ENCODE assay signal across 8 cellular contexts in the genomic region with DNA sequence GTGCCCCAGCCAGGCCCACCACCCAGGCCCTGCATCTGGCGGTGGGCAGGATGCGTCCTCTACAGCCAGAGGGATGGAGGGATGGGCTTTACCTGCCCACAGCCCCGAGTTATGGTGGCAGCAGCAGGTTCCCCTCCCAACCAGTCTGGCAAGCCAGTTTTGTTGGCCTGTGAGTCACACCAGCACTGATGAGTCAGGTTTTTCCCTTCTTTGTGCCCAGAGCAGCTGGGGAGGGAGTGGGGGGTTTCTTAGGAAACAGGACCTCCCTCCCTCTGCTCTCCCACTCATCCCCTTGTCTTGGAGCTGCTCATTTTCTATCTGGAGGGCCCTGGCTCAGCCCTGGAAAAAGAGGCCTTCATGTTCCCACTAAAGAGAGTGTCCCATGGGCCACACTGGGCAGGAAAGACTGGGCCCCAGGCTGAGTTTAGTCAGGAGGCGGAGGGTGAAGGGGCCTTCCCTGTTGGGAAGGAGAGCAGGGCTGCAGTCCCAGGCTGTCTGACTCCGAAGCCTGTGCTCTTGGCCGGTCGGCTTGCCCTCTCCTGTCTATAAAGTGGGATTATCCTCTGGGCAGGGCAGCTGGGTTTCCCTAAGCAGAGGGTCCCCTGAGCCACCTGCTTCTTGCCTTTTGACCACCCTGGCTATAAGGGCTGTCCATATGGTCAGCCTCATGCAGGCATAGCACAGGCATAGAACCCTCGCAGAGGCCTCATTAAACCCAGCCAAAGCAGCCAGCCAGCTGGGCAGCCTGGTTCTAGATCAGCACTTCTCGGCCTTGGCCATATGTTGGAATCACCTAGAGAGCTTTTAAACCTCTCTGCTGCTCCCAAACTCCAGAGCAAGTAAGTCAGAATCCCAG. TPM values are rescaled to one million over a fixed set of nuclear protein-coding genes. Genes with fewer than 3 reads are reported as not detected.
DNase-seq lines count a peak whose midpoint lies in the region; ATAC-seq and TF ChIP-seq lines count a peak whose summit lies in the region.

No MANE protein-coding gene starts in this region.

- H3K9me3 Mint-ChIP-seq in activated CD8-positive, alpha-beta T cell treated with anti-CD3 and anti-CD28 coated beads for 36 hours = no peaks in the 10 kb centered on the region
- H3K9me3 Mint-ChIP-seq in nephron = no peaks in the 10 kb centered on the region

- peak overlapping the region; percentile 96 for H3K27ac ChIP-seq in temporal lobe (ENCODE audit: low read depth, low read length)

- CTCF ChIA-PET in activated CD8-positive, alpha-beta T cell treated with anti-CD3 and anti-CD28 coated beads for 36 hours (lab: Charles Lee) = interaction anchor here (0.9 to 2.0 kb wide), 2 partner anchors 8 to 12 kb away, joined by 3 to 5 read pairs; no protein-coding TSS in a partner anchor

- ATAC-seq in activated CD8-positive, alpha-beta T cell treated with anti-CD3 and anti-CD28 coated beads for 36 hours = peak; percentile 63
- ATAC-seq in GM19328 (IDR thresholded peaks at IDR 0.05; ENCODE audit: unreplicated experiment) (no peak), HG03139 (IDR thresholded peaks at IDR 0.05; ENCODE audit: unreplicated experiment) (no peak)

- H3K4me1 Mint-ChIP-seq in activated CD8-positive, alpha-beta T cell treated with anti-CD3 and anti-CD28 coated beads for 36 hours (ENCODE audit: low read depth) = peaks cover 23% of the 10 kb centered on the region
- peaks cover 69% of the 10 kb centered on the region for H3K4me1 Mint-ChIP-seq in nephron

- no peaks in the 10 kb centered on the region for H3K27me3 Mint-ChIP-seq in activated CD8-positive, alpha-beta T cell treated with anti-CD3 and anti-CD28 coated beads for 36 hours
- no peaks in the 10 kb centered on the region for H3K27me3 Mint-ChIP-seq in nephron (ENCODE audit: low read depth)

- intact Hi-C loops in activated CD8-positive, alpha-beta T cell treated with anti-CD3 and anti-CD28 coated beads for 36 hours (cut with micrococcal nuclease) = no loop called here

- DNase-seq in A172 (ENCODE audit: low spot score) (peak; percentile 98), HK-2 (ENCODE audit: unreplicated experiment) (peak; percentile 84), fibroblast of gingiva (ENCODE audit: low read depth) (peak; percentile 91)
- peak; percentile 63 for DNase-seq in activated CD8-positive, alpha-beta T cell treated with anti-CD3 and anti-CD28 coated beads for 36 hours

- no peak for TF ChIP-seq CTCF in activated CD8-positive, alpha-beta T cell treated with anti-CD3 and anti-CD28 coated beads for 36 hours (IDR thresholded peaks at IDR 0.05)
- no peak for TF ChIP-seq CTCF in nephron (IDR thresholded peaks at IDR 0.05; ENCODE audit: unreplicated experiment in 3 of 3)

- H3K4me3 Mint-ChIP-seq in activated CD8-positive, alpha-beta T cell treated with anti-CD3 and anti-CD28 coated beads for 36 hours = no peak overlapping the region
- H3K4me3 Mint-ChIP-seq in nephron = no peak overlapping the region

- no peaks in the 10 kb centered on the region for H3K36me3 Mint-ChIP-seq in activated CD8-positive, alpha-beta T cell treated with anti-CD3 and anti-CD28 coated beads for 36 hours (ENCODE audit: low read depth)
- H3K36me3 Mint-ChIP-seq in nephron (ENCODE audit: low read depth) = no peaks in the 10 kb centered on the region

- POLR2A ChIA-PET in activated CD8-positive, alpha-beta T cell treated with anti-CD3 and anti-CD28 coated beads for 36 hours (lab: Charles Lee) = interaction anchor here (0.5 to 1.0 kb wide), 3 partner anchors 84 to 95 kb away, joined by 3 read pairs; no protein-coding TSS in a partner anchor

- H3K27ac Mint-ChIP-seq in activated CD8-positive, alpha-beta T cell treated with anti-CD3 and anti-CD28 coated beads for 36 hours = peak overlapping the region; percentile 61
- peak overlapping the region; percentile 86 to 89 (median 88) for H3K27ac Mint-ChIP-seq in nephron

RNA-seq across cellular contexts. Expression of a gene that starts 30.2 kb away (rescaled TPM):
- 2.0 and 6.7 TPM in 2 replicates for total RNA-seq in A172 (2014; rRNA removed; shearing (Covaris generic))
- not detected for total RNA-seq in activated CD8-positive, alpha-beta T cell treated with anti-CD3 and anti-CD28 coated beads for 36 hours
- total RNA-seq in temporal lobe = not detected

RNA-seq across cellular contexts. Expression of a gene that starts 41.8 kb away (rescaled TPM):
- 6.3 and 7.7 TPM in 2 replicates for total RNA-seq in A172 (2014; rRNA removed; shearing (Covaris generic))
- not detected for total RNA-seq in activated CD8-positive, alpha-beta T cell treated with anti-CD3 and anti-CD28 coated beads for 36 hours
- 0.25 TPM for total RNA-seq in temporal lobe

RNA-seq across cellular contexts. Expression of a gene that starts 43.7 kb away (rescaled TPM):
- total RNA-seq in A172 (2014; rRNA removed; shearing (Covaris generic)) = 37.6 and 53.8 TPM in 2 replicates
- total RNA-seq in activated CD8-positive, alpha-beta T cell treated with anti-CD3 and anti-CD28 coated beads for 36 hours = 1 to 10 TPM; 1.6 to 2.1 TPM
- total RNA-seq in temporal lobe = 0.49 TPM

RNA-seq across cellular contexts. Expression of a gene that starts 44.2 kb away (rescaled TPM):
- total RNA-seq in A172 (2014; rRNA removed; shearing (Covaris generic)) = 90.4 and 105 TPM in 2 replicates
- total RNA-seq in activated CD8-positive, alpha-beta T cell treated with anti-CD3 and anti-CD28 coated beads for 36 hours = 100 to 1,000 TPM; 107 to 108 TPM
- total RNA-seq in temporal lobe = 49.7 TPM

RNA-seq across cellular contexts. Expression of a gene that starts 47.1 kb away (rescaled TPM):
- 0.38 TPM in 1 of 2 replicates, not detected in the other for total RNA-seq in A172 (2014; rRNA removed; shearing (Covaris generic))
- not detected for total RNA-seq in activated CD8-positive, alpha-beta T cell treated with anti-CD3 and anti-CD28 coated beads for 36 hours
- not detected for total RNA-seq in temporal lobe

Comparison
In these comparisons a context has a peak if more than half of its experiments do, and no peak if none do; other contexts are left out.
1. RNA of a gene that starts 43.7 kb away (total RNA-seq): 37.6 to 53.8 TPM in A172; 1.6 to 2.1 TPM in activated CD8-positive, alpha-beta T cell treated with anti-CD3 and anti-CD28 coated beads for 36 hours and 0.49 TPM in temporal lobe (single experiment); every median in the first group is over 10 times any median in the second.
2. Peak in every context shown above with its lines, with median percentiles within 50 percentile points of each other: DNase-seq.